Comparison of ENCODE assay signal across 8 cellular contexts in genomic region chr16:47461598-47462266, GRCh38. TPM values are rescaled to one million over a fixed set of nuclear protein-coding genes. Genes with fewer than 3 reads are reported as not detected.
DNase-seq lines count a peak whose midpoint lies in the region; ATAC-seq, FAIRE-seq and TF ChIP-seq lines count a peak whose summit lies in the region.

No MANE protein-coding gene starts in this region.

- H3K27me3 ChIP-seq in PC-3 (ENCODE audit: low read length), result no peaks in the 10 kb centered on the region
- no peaks in the 10 kb centered on the region for H3K27me3 ChIP-seq in bronchial epithelial cell (ENCODE audit: control insufficient read depth, insufficient read depth, low read length)
- H3K27me3 ChIP-seq in keratinocyte (ENCODE audit: control insufficient read depth, extremely low read depth, insufficient read depth, low read length), result no peaks in the 10 kb centered on the region

- DNase-seq in activated T-cell treated with anti-CD3 and anti-CD28 coated beads for 24 hours (ENCODE audit: low read depth) (peak; percentile 8), PC-3 (peak; percentile 67), bronchial epithelial cell (ENCODE audit: low read depth) (peak; percentile 80), keratinocyte (ENCODE audit: low read depth, low spot score) (peak; percentile 48)
- no peak for DNase-seq in activated T-cell treated with anti-CD3 and anti-CD28 coated beads, Interleukin-2, amount 50 U/mL, for 1 hour
- peak; percentile 14 for DNase-seq in stimulated activated CD4-positive, alpha-beta T cell treated with anti-CD3 and anti-CD28 coated beads, Interleukin-1b, Interleukin-23, amount 100 ng/mL, for 48 hours

- POLR2A ChIA-PET in PC-3 (lab: Charles Lee; ENCODE audit: unreplicated experiment), result no interaction called here

- BruUV-seq in PC-3 (replicated peaks; lab: Mats Ljungman, UMichigan), result TSS peak; percentile 36

- CTCF ChIA-PET in PC-3 (lab: Charles Lee), result no interaction called here

- H3K9me1 ChIP-seq in keratinocyte (ENCODE audit: control insufficient read depth, extremely low read depth, insufficient read depth, low read length), result no peaks in the 10 kb centered on the region

- peak overlapping the region; percentile 91 for H3K4me3 ChIP-seq in PC-3 (ENCODE audit: low read length)
- H3K4me3 ChIP-seq in bronchial epithelial cell (ENCODE audit: low read depth, low read length), result peak overlapping the region; percentile 92
- peak overlapping the region; percentile 82 to 98 (median 96) for H3K4me3 ChIP-seq in keratinocyte (ENCODE audit: control insufficient read depth in 2 of 3, extremely low read depth in 1 of 3, insufficient read depth in 2 of 3, low read depth in 1 of 3, low read length in 3 of 3)

- intact Hi-C loops in PC-3 (cut with micrococcal nuclease), result loop anchor here (5.0 to 10.0 kb wide), 2 partner anchors 203 to 319 kb away; partner anchors contain the start of gene NETO2

- peak overlapping the region; percentile 94 for H3K27ac ChIP-seq in PC-3 (ENCODE audit: low read length)
- H3K27ac ChIP-seq in keratinocyte (ENCODE audit: control insufficient read depth, insufficient read depth, low read length), result peak overlapping the region; percentile 85

- H3K36me3 ChIP-seq in PC-3 (ENCODE audit: low read depth, low read length), result no peaks in the 10 kb centered on the region; the same call in 1 of the 2 replicates
- H3K36me3 ChIP-seq in bronchial epithelial cell (ENCODE audit: control insufficient read depth, insufficient read depth, low read length), result no peaks in the 10 kb centered on the region
- H3K36me3 ChIP-seq in keratinocyte (ENCODE audit: control insufficient read depth in 2 of 2, extremely low read depth in 1 of 2, insufficient read depth in 2 of 2, low read length in 2 of 2), result peaks cover 0 to 3% of the 10 kb centered on the region in 2 experiments

- H4K20me1 ChIP-seq in PC-3 (ENCODE audit: low read length) (no peaks in the 10 kb centered on the region), keratinocyte (ENCODE audit: control insufficient read depth, extremely low read depth, insufficient read depth, low read length) (no peaks in the 10 kb centered on the region)

- H3F3A ChIP-seq in PC-3 (ENCODE audit: low read length, unreplicated experiment), result no peaks in the 10 kb centered on the region

- no peaks in the 10 kb centered on the region for H3K9me2 ChIP-seq in PC-3 (replicated peaks; ENCODE audit: low read length)

- FAIRE-seq in bronchial epithelial cell (lab: Jason Lieb, UNC) (no peak), keratinocyte (lab: Jason Lieb, UNC) (peak; percentile 17)

- H3K9ac ChIP-seq in PC-3 (ENCODE audit: low read length) (peak overlapping the region; percentile 87), keratinocyte (ENCODE audit: control insufficient read depth, extremely low read depth, insufficient read depth, low read length) (peak overlapping the region; percentile 87)

- ATAC-seq in HG02798 (IDR thresholded peaks at IDR 0.05; ENCODE audit: poor library complexity, unreplicated experiment) (peak; percentile 27), PC-3 (peak; percentile 60), HG03520 (IDR thresholded peaks at IDR 0.05; ENCODE audit: unreplicated experiment) (no peak)

- H3K4me1 ChIP-seq in PC-3 (ENCODE audit: insufficient read depth, low read length) (peaks cover 21% of the 10 kb centered on the region), keratinocyte (ENCODE audit: control insufficient read depth, extremely low read depth, insufficient read depth, low read length) (peaks cover 34% of the 10 kb centered on the region)

- no peaks in the 10 kb centered on the region for H3K9me3 ChIP-seq in PC-3 (ENCODE audit: low read length)
- no peaks in the 10 kb centered on the region for H3K9me3 ChIP-seq in keratinocyte (ENCODE audit: control insufficient read depth, low read depth, low read length)

- H2AFZ ChIP-seq in PC-3 (ENCODE audit: low read length) (peak overlapping the region; percentile 82), keratinocyte (ENCODE audit: control insufficient read depth, low read length) (peak overlapping the region; percentile 87)

- H3K4me2 ChIP-seq in PC-3 (ENCODE audit: low read length), result peak overlapping the region; percentile 92
- peak overlapping the region; percentile 93 for H3K4me2 ChIP-seq in keratinocyte (ENCODE audit: control insufficient read depth, extremely low read depth, insufficient read depth, low read depth, low read length)

- dilution Hi-C loops in keratinocyte (cut with MboI; ENCODE audit: extremely low pct_ligation_motif_present, low sequenced_read_pairs), result no loop called here

- no peak for TF ChIP-seq CTCF in PC-3 (conservative IDR thresholded peaks at IDR 0.05; ENCODE audit: low read depth, low read length)
- no peak for TF ChIP-seq CTCF in bronchial epithelial cell (IDR thresholded peaks at IDR 0.05; ENCODE audit: insufficient read depth, low read length, severe bottlenecking)
- TF ChIP-seq CTCF in keratinocyte (optimal IDR thresholded peaks at IDR 0.05 in 1 of 3, IDR thresholded peaks at IDR 0.05 in 1 of 3, conservative IDR thresholded peaks at IDR 0.05 in 1 of 3; ENCODE audit: extremely low read depth in 1 of 3, insufficient read depth in 2 of 3, low read length in 3 of 3), result no peak

- H3K79me2 ChIP-seq in PC-3 (ENCODE audit: low read length) (peaks cover 56% of the 10 kb centered on the region), keratinocyte (ENCODE audit: control insufficient read depth, insufficient read depth, low read length) (peaks cover 41% of the 10 kb centered on the region)

RNA-seq across cellular contexts. Expression of gene PHKB, which starts 0.6 kb away (rescaled TPM):
- total RNA-seq in PC-3 (2014; rRNA removed) (31.8 and 42.0 TPM in 2 replicates), bronchial epithelial cell (44.5 and 68.5 TPM in 2 replicates)
- polyA plus RNA-seq in keratinocyte, result 56.7 to 71.7 TPM (median 60.9 TPM) in 3 replicates
- polyA plus RNA-seq in keratinocyte (2011; ENCODE audit: low read depth), result 35.6 TPM
- polyA plus RNA-seq in keratinocyte (2011; cell fraction: cytosol; rRNA removed), result 42.3 and 62.8 TPM in 2 replicates
- 64.0 and 78.9 TPM in 2 replicates for polyA plus RNA-seq in keratinocyte (2011; cell fraction: nucleus; rRNA removed)
- polyA plus RNA-seq in keratinocyte (2012; ENCODE audit: low replicate concordance), result 22.6 and 49.3 TPM in 2 replicates
- 55.4 to 151 TPM (median 92.3 TPM) in 3 replicates for polyA minus RNA-seq in keratinocyte
- 50.5 TPM for polyA minus RNA-seq in keratinocyte (2011; cell fraction: cytosol; rRNA and poly(A)+ RNA removed)
- polyA minus RNA-seq in keratinocyte (2011; cell fraction: nucleus; rRNA and poly(A)+ RNA removed), result 67.1 and 141 TPM in 2 replicates

RNA-seq across cellular contexts. Expression of gene ITFG1, which starts 0.9 kb away (rescaled TPM):
- total RNA-seq in PC-3 (2014; rRNA removed) (20.0 and 26.5 TPM in 2 replicates), bronchial epithelial cell (47.4 and 53.0 TPM in 2 replicates)
- 43.2 to 83.8 TPM (median 75.8 TPM) in 3 replicates for polyA plus RNA-seq in keratinocyte
- polyA plus RNA-seq in keratinocyte (2011; ENCODE audit: low read depth), result 27.8 TPM
- polyA plus RNA-seq in keratinocyte (2011; cell fraction: cytosol; rRNA removed), result 31.0 and 72.4 TPM in 2 replicates
- 90.6 and 103 TPM in 2 replicates for polyA plus RNA-seq in keratinocyte (2011; cell fraction: nucleus; rRNA removed)
- 34.4 and 48.0 TPM in 2 replicates for polyA plus RNA-seq in keratinocyte (2012; ENCODE audit: low replicate concordance)
- 5.4 to 52.9 TPM (median 29.7 TPM) in 3 replicates for polyA minus RNA-seq in keratinocyte
- polyA minus RNA-seq in keratinocyte (2011; cell fraction: cytosol; rRNA and poly(A)+ RNA removed), result 32.6 TPM
- polyA minus RNA-seq in keratinocyte (2011; cell fraction: nucleus; rRNA and poly(A)+ RNA removed), result 51.4 and 83.8 TPM in 2 replicates
